Comparison of ENCODE assay signal across 12 cellular contexts in genomic region chr14:57485635-57486034, GRCh38. TPM values are rescaled to one million over a fixed set of nuclear protein-coding genes. Genes with fewer than 3 reads are reported as not detected.
DNase-seq lines count a peak whose midpoint lies in the region; ATAC-seq and TF ChIP-seq lines count a peak whose summit lies in the region.
"Had no signal": no experiment of that assay in that cellular context is flagged by ENCODE, and none has a peak within 500 bp of the region (broad histone marks: within the 10 kb centered on the region; RNA-seq: fewer than 3 reads in every experiment).

No MANE protein-coding gene starts in this region.

- no peaks in the 10 kb centered on the region for H3K9me3 Mint-ChIP-seq in effector memory CD8-positive, alpha-beta T cell
- no peaks in the 10 kb centered on the region for H3K9me3 Mint-ChIP-seq in activated T-cell treated with anti-CD3 and anti-CD28 coated beads, Interleukin-2, amount 50 U/mL, for 72 hours
- H3K9me3 Mint-ChIP-seq in activated CD4-positive, alpha-beta memory T cell treated with anti-CD3 and anti-CD28 coated beads, Interleukin-2, amount 10 ng/mL, durations not matched to agents 7 days and 5 days, result no peaks in the 10 kb centered on the region
- H3K9me3 Mint-ChIP-seq: neural progenitor cell had no signal

- DNase-seq in GM10248 (ENCODE audit: extremely low spot score) (peak; percentile 44), RPMI8226 (no peak)
- no peak for DNase-seq in effector memory CD8-positive, alpha-beta T cell
- no peak for DNase-seq in activated T-cell treated with anti-CD3 and anti-CD28 coated beads, Interleukin-2, amount 50 U/mL, for 72 hours
- DNase-seq in activated CD4-positive, alpha-beta memory T cell treated with anti-CD3 and anti-CD28 coated beads, Interleukin-2, amount 10 ng/mL, durations not matched to agents 7 days and 5 days, result no peak
- DNase-seq: NCI-H2171 treated with DMSO at 0.1 percent for 48 hours, SK-N-SH had no signal

- peak; percentile 93 for ATAC-seq in GM19328 (IDR thresholded peaks at IDR 0.05; ENCODE audit: unreplicated experiment)
- ATAC-seq in HG02763 (IDR thresholded peaks at IDR 0.05; ENCODE audit: unreplicated experiment), result peak; percentile 95
- ATAC-seq in HG03469 (IDR thresholded peaks at IDR 0.05; ENCODE audit: unreplicated experiment), result peak; percentile 97
- no peak for ATAC-seq in effector memory CD8-positive, alpha-beta T cell (replicated peaks)
- no peak for ATAC-seq in activated T-cell treated with anti-CD3 and anti-CD28 coated beads, Interleukin-2, amount 50 U/mL, for 72 hours (replicated peaks in 1 of 2)

- H3K27me3 Mint-ChIP-seq in effector memory CD8-positive, alpha-beta T cell, result peaks cover 0 to 5% of the 10 kb centered on the region in 2 donors
- H3K27me3 Mint-ChIP-seq in activated T-cell treated with anti-CD3 and anti-CD28 coated beads, Interleukin-2, amount 50 U/mL, for 72 hours (ENCODE audit: low read depth), result no peaks in the 10 kb centered on the region
- H3K27me3 Mint-ChIP-seq in activated CD4-positive, alpha-beta memory T cell treated with anti-CD3 and anti-CD28 coated beads, Interleukin-2, amount 10 ng/mL, durations not matched to agents 7 days and 5 days, result peaks cover 4% of the 10 kb centered on the region

- no peak overlapping the region for H3K27ac Mint-ChIP-seq in effector memory CD8-positive, alpha-beta T cell
- no peak overlapping the region for H3K27ac Mint-ChIP-seq in activated T-cell treated with anti-CD3 and anti-CD28 coated beads, Interleukin-2, amount 50 U/mL, for 72 hours
- no peak overlapping the region for H3K27ac Mint-ChIP-seq in activated CD4-positive, alpha-beta memory T cell treated with anti-CD3 and anti-CD28 coated beads, Interleukin-2, amount 10 ng/mL, durations not matched to agents 7 days and 5 days
- H3K27ac Mint-ChIP-seq: neural progenitor cell had no signal

- no peak overlapping the region for H3K4me3 Mint-ChIP-seq in effector memory CD8-positive, alpha-beta T cell
- no peak overlapping the region for H3K4me3 Mint-ChIP-seq in activated T-cell treated with anti-CD3 and anti-CD28 coated beads, Interleukin-2, amount 50 U/mL, for 72 hours
- H3K4me3 Mint-ChIP-seq in activated CD4-positive, alpha-beta memory T cell treated with anti-CD3 and anti-CD28 coated beads, Interleukin-2, amount 10 ng/mL, durations not matched to agents 7 days and 5 days, result no peak overlapping the region
- H3K4me3 Mint-ChIP-seq: neural progenitor cell had no signal

- no peaks in the 10 kb centered on the region for H3K4me1 Mint-ChIP-seq in effector memory CD8-positive, alpha-beta T cell (ENCODE audit: low read depth in 2 of 2)
- H3K4me1 Mint-ChIP-seq in activated T-cell treated with anti-CD3 and anti-CD28 coated beads, Interleukin-2, amount 50 U/mL, for 72 hours (ENCODE audit: low read depth), result no peaks in the 10 kb centered on the region
- H3K4me1 Mint-ChIP-seq in activated CD4-positive, alpha-beta memory T cell treated with anti-CD3 and anti-CD28 coated beads, Interleukin-2, amount 10 ng/mL, durations not matched to agents 7 days and 5 days, result no peaks in the 10 kb centered on the region
- H3K4me1 Mint-ChIP-seq: neural progenitor cell had no signal

- H3K36me3 Mint-ChIP-seq in effector memory CD8-positive, alpha-beta T cell (ENCODE audit: insufficient read depth), result no peaks in the 10 kb centered on the region
- no peaks in the 10 kb centered on the region for H3K36me3 Mint-ChIP-seq in activated T-cell treated with anti-CD3 and anti-CD28 coated beads, Interleukin-2, amount 50 U/mL, for 72 hours (ENCODE audit: insufficient read depth in 2 of 2)
- H3K36me3 Mint-ChIP-seq in activated CD4-positive, alpha-beta memory T cell treated with anti-CD3 and anti-CD28 coated beads, Interleukin-2, amount 10 ng/mL, durations not matched to agents 7 days and 5 days (ENCODE audit: low read depth), result no peaks in the 10 kb centered on the region
- H3K36me3 Mint-ChIP-seq: neural progenitor cell had no signal

- CTCF ChIA-PET in GM10248 (lab: Yijun Ruan, JAX), result interaction anchor here (1.1 to 1.9 kb wide), 4 partner anchors 11 to 587 kb away, joined by 3 to 10 read pairs (median 5); no protein-coding TSS in a partner anchor
- CTCF ChIA-PET in activated CD4-positive, alpha-beta memory T cell treated with anti-CD3 and anti-CD28 coated beads, Interleukin-2, amount 10 ng/mL, durations not matched to agents 7 days and 5 days (lab: Charles Lee), result interaction anchor here (0.5 to 1.3 kb wide), 2 partner anchors 588 to 1757 kb away, joined by 3 to 5 read pairs; no protein-coding TSS in a partner anchor

- POLR2A ChIA-PET in GM10248 (lab: Yijun Ruan, JAX), result no interaction called here
- POLR2A ChIA-PET in activated CD4-positive, alpha-beta memory T cell treated with anti-CD3 and anti-CD28 coated beads, Interleukin-2, amount 10 ng/mL, durations not matched to agents 7 days and 5 days (lab: Charles Lee), result no interaction called here

- TF ChIP-seq CTCF in GM10248 (IDR thresholded peaks at IDR 0.05; ENCODE audit: control extremely low read depth, extremely low read depth, low read depth, missing control alignments), result no peak

RNA-seq across cellular contexts. Expression of gene CCDC198, which starts 8.0 kb away (rescaled TPM):
- total RNA-seq in activated T-cell treated with anti-CD3 and anti-CD28 coated beads, Interleukin-2, amount 50 U/mL, for 72 hours, result not detected
- not detected for total RNA-seq in activated CD4-positive, alpha-beta memory T cell treated with anti-CD3 and anti-CD28 coated beads, Interleukin-2, amount 10 ng/mL, durations not matched to agents 7 days and 5 days
- total RNA-seq: subcutaneous adipose tissue had no signal

Comparison
In these comparisons a context has a peak if more than half of its experiments do, and no peak if none do; other contexts are left out.
1. ATAC-seq: peak in GM19328 (single experiment), HG02763 (single experiment) and HG03469 (single experiment); none in effector memory CD8-positive, alpha-beta T cell (single experiment) and activated T-cell treated with anti-CD3 and anti-CD28 coated beads, Interleukin-2, amount 50 U/mL, for 72 hours (0 of 2).